Comparison of ENCODE assay signal across 19 cellular contexts in genomic region chr4:176726803-176727202, GRCh38.
DNase-seq lines count a peak whose midpoint lies in the region; ATAC-seq and TF ChIP-seq lines count a peak whose summit lies in the region.
"Had no signal": no experiment of that assay in that cellular context is flagged by ENCODE, and none has a peak within 500 bp of the region (broad histone marks: within the 10 kb centered on the region; RNA-seq: fewer than 3 reads in every experiment).

No MANE protein-coding gene starts in this region.

- in situ Hi-C loops in GM13977 (cut with MboI; ENCODE audit: low pct_unique_long_range_greater_than_20kb, low sequenced_read_pairs, unreplicated experiment): no loop called here

- H3K4me3 ChIP-seq in fibroblast of mammary gland (ENCODE audit: control insufficient read depth, low read depth, low read length): no peak overlapping the region

- H3K9me3 Mint-ChIP-seq in osteocyte (ENCODE audit: unreplicated experiment) (no peaks in the 10 kb centered on the region), mesothelial cell of epicardium (no peaks in the 10 kb centered on the region)
- no peaks in the 10 kb centered on the region for H3K9me3 Mint-ChIP-seq in activated naive CD4-positive, alpha-beta T cell treated with anti-CD3 and anti-CD28 coated beads, Interleukin-2, amount 10 ng/mL, durations not matched to agents 7 days and 5 days
- H3K9me3 Mint-ChIP-seq in activated T-cell treated with anti-CD3 and anti-CD28 coated beads, Interleukin-2, amount 50 U/mL, for 4 hours: no peaks in the 10 kb centered on the region
- H3K9me3 Mint-ChIP-seq: dendritic cell treated with granulocyte-macrophage colony-stimulating factor and Interleukin-4, amounts not matched to agents 40 ng/mL and 50 ng/mL, for 4 days had no signal

- H3K27me3 Mint-ChIP-seq in osteocyte (ENCODE audit: unreplicated experiment) (no peaks in the 10 kb centered on the region), mesothelial cell of epicardium (ENCODE audit: low read depth) (no peaks in the 10 kb centered on the region)
- H3K27me3 Mint-ChIP-seq in activated naive CD4-positive, alpha-beta T cell treated with anti-CD3 and anti-CD28 coated beads, Interleukin-2, amount 10 ng/mL, durations not matched to agents 7 days and 5 days: no peaks in the 10 kb centered on the region
- no peaks in the 10 kb centered on the region for H3K27me3 Mint-ChIP-seq in activated T-cell treated with anti-CD3 and anti-CD28 coated beads, Interleukin-2, amount 50 U/mL, for 4 hours (ENCODE audit: low read depth)
- H3K27me3 Mint-ChIP-seq: activated CD8-positive, alpha-beta memory T cell treated with anti-CD3 and anti-CD28 coated beads, Interleukin-2, amount 10 ng/mL, durations not matched to agents 7 days and 5 days; dendritic cell treated with granulocyte-macrophage colony-stimulating factor and Interleukin-4, amounts not matched to agents 40 ng/mL and 50 ng/mL, for 4 days had no signal

- peak overlapping the region; percentile 28 for H3K27ac Mint-ChIP-seq in osteocyte (ENCODE audit: unreplicated experiment)
- H3K27ac Mint-ChIP-seq in activated naive CD4-positive, alpha-beta T cell treated with anti-CD3 and anti-CD28 coated beads, Interleukin-2, amount 10 ng/mL, durations not matched to agents 7 days and 5 days: no peak overlapping the region
- H3K27ac Mint-ChIP-seq in mesothelial cell of epicardium: no peak overlapping the region
- H3K27ac Mint-ChIP-seq: activated CD8-positive, alpha-beta memory T cell treated with anti-CD3 and anti-CD28 coated beads, Interleukin-2, amount 10 ng/mL, durations not matched to agents 7 days and 5 days; dendritic cell treated with granulocyte-macrophage colony-stimulating factor and Interleukin-4, amounts not matched to agents 40 ng/mL and 50 ng/mL, for 4 days had no signal

- no peak for TF ChIP-seq CTCF in fibroblast of mammary gland (conservative IDR thresholded peaks at IDR 0.05; ENCODE audit: control insufficient read depth, insufficient read depth, low read depth, low read length)
- TF ChIP-seq CTCF in osteocyte (IDR thresholded peaks at IDR 0.05): no peak
- TF ChIP-seq CTCF in GM13977 (IDR thresholded peaks at IDR 0.05; ENCODE audit: extremely low read depth, insufficient read depth, missing control alignments): no peak
- no peak for TF ChIP-seq CTCF in mesothelial cell of epicardium (IDR thresholded peaks at IDR 0.05; ENCODE audit: unreplicated experiment)

- H3K36me3 Mint-ChIP-seq in osteocyte (ENCODE audit: unreplicated experiment): peaks cover 6% of the 10 kb centered on the region
- no peaks in the 10 kb centered on the region for H3K36me3 Mint-ChIP-seq in activated naive CD4-positive, alpha-beta T cell treated with anti-CD3 and anti-CD28 coated beads, Interleukin-2, amount 10 ng/mL, durations not matched to agents 7 days and 5 days
- H3K36me3 Mint-ChIP-seq in activated T-cell treated with anti-CD3 and anti-CD28 coated beads, Interleukin-2, amount 50 U/mL, for 4 hours (ENCODE audit: insufficient read depth): no peaks in the 10 kb centered on the region
- no peaks in the 10 kb centered on the region for H3K36me3 Mint-ChIP-seq in mesothelial cell of epicardium
- H3K36me3 Mint-ChIP-seq: activated CD8-positive, alpha-beta memory T cell treated with anti-CD3 and anti-CD28 coated beads, Interleukin-2, amount 10 ng/mL, durations not matched to agents 7 days and 5 days had no signal

- ATAC-seq in SK-N-SH treated with all-trans-retinoic acid at 6 μM for 48 hours: peak; percentile 25
- no peak for ATAC-seq in activated T-cell treated with anti-CD3 and anti-CD28 coated beads, Interleukin-2, amount 50 U/mL, for 4 hours
- ATAC-seq: activated CD8-positive, alpha-beta memory T cell treated with anti-CD3 and anti-CD28 coated beads, Interleukin-2, amount 10 ng/mL, durations not matched to agents 7 days and 5 days had no signal

- DNase-seq in EH (ENCODE audit: low read depth) (peak; percentile 45), fibroblast of mammary gland (ENCODE audit: low read depth) (peak; percentile 78), osteocyte (ENCODE audit: extremely low spot score, unreplicated experiment) (no peak), GM13977 (ENCODE audit: low spot score) (no peak), mesothelial cell of epicardium (ENCODE audit: low spot score in 2 of 2, unreplicated experiment in 2 of 2) (no peak)
- DNase-seq in activated naive CD4-positive, alpha-beta T cell treated with anti-CD3 and anti-CD28 coated beads, Interleukin-2, amount 10 ng/mL, durations not matched to agents 7 days and 5 days: no peak
- DNase-seq in activated T-cell treated with anti-CD3 and anti-CD28 coated beads, Interleukin-2, amount 50 U/mL, for 4 hours: no peak
- DNase-seq: activated CD8-positive, alpha-beta memory T cell treated with anti-CD3 and anti-CD28 coated beads, Interleukin-2, amount 10 ng/mL, durations not matched to agents 7 days and 5 days; activated effector memory CD4-positive, alpha-beta T cell treated with Interleukin-2 at 50 U/mL for 16 hours; anterior cingulate cortex; COR-L47; GOT3; posterior cingulate gyrus; stimulated activated CD4-positive, alpha-beta T cell treated with anti-CD3 and anti-CD28 coated beads, Interleukin-12 subunit alpha, Interleukin-12 subunit beta, amount 100 ng/mL, for 4 hours; stimulated activated naive CD4-positive, alpha-beta T cell; T-helper 1 cell; WERI-Rb-1 had no signal

- H3K4me3 Mint-ChIP-seq in osteocyte (ENCODE audit: unreplicated experiment): no peak overlapping the region
- H3K4me3 Mint-ChIP-seq in activated naive CD4-positive, alpha-beta T cell treated with anti-CD3 and anti-CD28 coated beads, Interleukin-2, amount 10 ng/mL, durations not matched to agents 7 days and 5 days: no peak overlapping the region
- no peak overlapping the region for H3K4me3 Mint-ChIP-seq in activated T-cell treated with anti-CD3 and anti-CD28 coated beads, Interleukin-2, amount 50 U/mL, for 4 hours
- H3K4me3 Mint-ChIP-seq in mesothelial cell of epicardium: no peak overlapping the region
- H3K4me3 Mint-ChIP-seq: activated CD8-positive, alpha-beta memory T cell treated with anti-CD3 and anti-CD28 coated beads, Interleukin-2, amount 10 ng/mL, durations not matched to agents 7 days and 5 days; dendritic cell treated with granulocyte-macrophage colony-stimulating factor and Interleukin-4, amounts not matched to agents 40 ng/mL and 50 ng/mL, for 4 days had no signal

- H3K4me1 Mint-ChIP-seq in osteocyte (ENCODE audit: unreplicated experiment): peaks cover 19% of the 10 kb centered on the region
- H3K4me1 Mint-ChIP-seq in activated naive CD4-positive, alpha-beta T cell treated with anti-CD3 and anti-CD28 coated beads, Interleukin-2, amount 10 ng/mL, durations not matched to agents 7 days and 5 days: no peaks in the 10 kb centered on the region
- no peaks in the 10 kb centered on the region for H3K4me1 Mint-ChIP-seq in activated T-cell treated with anti-CD3 and anti-CD28 coated beads, Interleukin-2, amount 50 U/mL, for 4 hours (ENCODE audit: low read depth)
- peaks cover 14% of the 10 kb centered on the region for H3K4me1 Mint-ChIP-seq in mesothelial cell of epicardium
- H3K4me1 Mint-ChIP-seq: activated CD8-positive, alpha-beta memory T cell treated with anti-CD3 and anti-CD28 coated beads, Interleukin-2, amount 10 ng/mL, durations not matched to agents 7 days and 5 days had no signal

- CTCF ChIA-PET in activated naive CD4-positive, alpha-beta T cell treated with anti-CD3 and anti-CD28 coated beads, Interleukin-2, amount 10 ng/mL, durations not matched to agents 7 days and 5 days (lab: Charles Lee): no interaction called here

TF ChIP-seq in SK-N-SH treated with all-trans-retinoic acid at 6 μM for 48 hours, 23 proteins besides CTCF, POLR2A, EP300 and RAD21:
- TF ChIP-seq RARB (CRISPR knock-in tag; IDR thresholded peaks at IDR 0.05) (no peak), BACH2 (CRISPR knock-in tag; IDR thresholded peaks at IDR 0.05; ENCODE audit: borderline replicate concordance) (no peak), ESRRG (CRISPR knock-in tag; IDR thresholded peaks at IDR 0.05) (no peak)
- TF ChIP-seq, protein P1, sequence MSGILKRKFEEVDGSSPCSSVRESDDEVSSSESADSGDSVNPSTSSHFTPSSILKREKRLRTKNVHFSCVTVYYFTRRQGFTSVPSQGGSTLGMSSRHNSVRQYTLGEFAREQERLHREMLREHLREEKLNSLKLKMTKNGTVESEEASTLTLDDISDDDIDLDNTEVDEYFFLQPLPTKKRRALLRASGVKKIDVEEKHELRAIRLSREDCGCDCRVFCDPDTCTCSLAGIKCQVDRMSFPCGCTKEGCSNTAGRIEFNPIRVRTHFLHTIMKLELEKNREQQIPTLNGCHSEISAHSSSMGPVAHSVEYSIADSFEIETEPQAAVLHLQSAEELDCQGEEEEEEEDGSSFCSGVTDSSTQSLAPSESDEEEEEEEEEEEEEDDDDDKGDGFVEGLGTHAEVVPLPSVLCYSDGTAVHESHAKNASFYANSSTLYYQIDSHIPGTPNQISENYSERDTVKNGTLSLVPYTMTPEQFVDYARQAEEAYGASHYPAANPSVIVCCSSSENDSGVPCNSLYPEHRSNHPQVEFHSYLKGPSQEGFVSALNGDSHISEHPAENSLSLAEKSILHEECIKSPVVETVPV (CRISPR knock-in tag; IDR thresholded peaks at IDR 0.05): no peak

Comparison
In these comparisons a context has a peak if more than half of its experiments do, and no peak if none do; other contexts are left out.
1. DNase-seq: peak in EH (single experiment) and fibroblast of mammary gland (single experiment); none in osteocyte (single experiment), activated naive CD4-positive, alpha-beta T cell treated with anti-CD3 and anti-CD28 coated beads, Interleukin-2, amount 10 ng/mL, durations not matched to agents 7 days and 5 days (single experiment), activated T-cell treated with anti-CD3 and anti-CD28 coated beads, Interleukin-2, amount 50 U/mL, for 4 hours (single experiment), GM13977 (single experiment) and mesothelial cell of epicardium (0 of 2).